Comparison of ENCODE assay signal across 8 cellular contexts in the genomic region with DNA sequence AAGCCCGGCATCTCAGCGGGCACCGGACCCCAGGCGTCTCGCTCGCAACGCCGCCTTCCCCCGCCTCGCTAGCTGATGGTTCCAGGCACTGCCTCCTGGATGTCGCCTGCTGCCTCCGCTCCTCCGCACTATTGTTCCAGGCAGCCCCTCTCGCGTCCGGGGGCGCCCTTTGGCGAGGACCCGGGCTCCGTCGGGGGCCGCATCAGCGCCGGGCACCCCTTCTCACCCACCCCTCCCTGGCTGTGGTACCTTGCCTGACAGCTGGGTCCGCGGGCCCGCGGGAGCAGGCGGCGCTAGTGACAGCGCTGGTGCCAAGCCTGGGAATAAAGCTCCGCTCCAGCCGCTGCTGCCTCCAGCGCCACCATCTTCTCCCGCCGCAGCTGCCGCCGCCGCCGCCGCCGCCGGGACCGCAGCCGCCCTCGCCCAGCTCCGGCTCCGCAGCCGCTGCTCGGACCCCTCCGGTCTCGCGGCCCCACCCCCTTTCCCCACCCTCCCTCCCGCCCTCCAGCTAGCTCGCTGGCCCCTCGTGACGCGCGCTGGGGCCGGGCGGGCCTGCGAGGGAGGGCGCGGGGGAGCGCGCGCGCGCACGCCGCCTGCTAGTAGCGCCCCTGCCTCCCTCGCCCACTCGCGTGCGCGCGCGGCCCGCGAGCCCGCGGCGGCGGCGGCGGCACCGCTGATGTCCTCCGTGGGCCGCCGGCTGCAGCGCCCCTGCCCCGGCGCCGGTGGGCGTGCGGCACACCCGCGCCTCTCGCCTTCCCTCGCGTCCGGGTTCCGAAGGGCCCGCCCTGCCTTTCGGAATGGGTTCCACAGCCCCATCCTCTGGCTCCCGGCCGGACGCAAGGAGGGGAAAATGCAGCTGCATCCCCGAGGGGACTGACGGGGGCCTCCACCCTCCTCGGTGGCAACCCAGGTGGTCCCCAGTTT. TPM values are rescaled to one million over a fixed set of nuclear protein-coding genes. Genes with fewer than 3 reads are reported as not detected.
A peak's percentile ranks its signal among the peaks of the same experiment; 100 is the strongest.
DNase-seq lines count a peak whose midpoint lies in the region; FAIRE-seq and TF ChIP-seq lines count a peak whose summit lies in the region.

APBA1 (minus strand) TSS at position 468 of the 924 bp plus-strand sequence.

- H3K9me3 ChIP-seq in MM.1S (replicated peaks; ENCODE audit: insufficient read depth, low read length) (no peaks in the 10 kb centered on the region), kidney (ENCODE audit: control insufficient read depth in 1 of 2, low read length in 2 of 2) (no peaks in the 10 kb centered on the region)

- peaks cover 9% of the 10 kb centered on the region for H3K4me1 ChIP-seq in MM.1S (ENCODE audit: low read length)
- H3K4me1 ChIP-seq in kidney (ENCODE audit: control insufficient read depth in 1 of 2, insufficient read depth in 1 of 2, low read depth in 1 of 2, low read length in 2 of 2), result peaks cover 0 to 5% of the 10 kb centered on the region in 2 donors

- no peak for FAIRE-seq in kidney (lab: Jason Lieb, UNC)

- H3K4me2 ChIP-seq in MM.1S (ENCODE audit: low read depth, low read length), result peak within 1 kb of the TSS; percentile 100

- H3K36me3 ChIP-seq in H7 (replicated peaks; ENCODE audit: control insufficient read depth, insufficient read depth, low read length), result no peaks in the 10 kb centered on the region
- no peaks in the 10 kb centered on the region for H3K36me3 ChIP-seq in MM.1S (replicated peaks; ENCODE audit: insufficient read depth, low read length)
- H3K36me3 ChIP-seq in kidney (ENCODE audit: control insufficient read depth in 1 of 2, insufficient read depth in 2 of 2, low read length in 2 of 2), result no peaks in the 10 kb centered on the region

- H3K79me2 ChIP-seq in MM.1S (ENCODE audit: low read length), result no peaks in the 10 kb centered on the region

- TF ChIP-seq CTCF in MM.1S (IDR thresholded peaks at IDR 0.05; ENCODE audit: low read length) (no peak), WI38 (IDR thresholded peaks at IDR 0.05; ENCODE audit: low read depth, low read length) (no peak), kidney (IDR thresholded peaks at IDR 0.05; ENCODE audit: borderline replicate concordance, extremely low read depth, insufficient read depth) (no peak)

- H3K9ac ChIP-seq in MM.1S (ENCODE audit: low read length), result peak within 1 kb of the TSS; percentile 49; the same call in 1 of the 2 replicates
- peak within 1 kb of the TSS; percentile 72 to 74 for H3K9ac ChIP-seq in kidney (ENCODE audit: low read length in 2 of 2)

- H3K27me3 ChIP-seq in H7 (ENCODE audit: control insufficient read depth, insufficient read depth, low read length) (peaks cover 19% of the 10 kb centered on the region), MM.1S (replicated peaks; ENCODE audit: insufficient read depth, low read length) (no peaks in the 10 kb centered on the region)

- peaks cover 6% of the 10 kb centered on the region; the same call in 1 of the 2 replicates for H3F3A ChIP-seq in MM.1S (ENCODE audit: insufficient read depth, low read length)

- peak within 1 kb of the TSS; percentile 100 for H2AFZ ChIP-seq in MM.1S (ENCODE audit: low read length)

- intact Hi-C loops in kidney (cut with DNase I), result no loop called here

- H3K4me3 ChIP-seq in GM08714 (ENCODE audit: low read length) (peak within 1 kb of the TSS; percentile 59; the same call in 1 of the 2 replicates), H7 (ENCODE audit: insufficient read depth, low read depth, low read length) (peak within 1 kb of the TSS; percentile 51), MM.1S (ENCODE audit: low read length) (peak within 1 kb of the TSS; percentile 88), WI38 (ENCODE audit: low read depth, low read length) (peak within 1 kb of the TSS; percentile 83), kidney (ENCODE audit: low read length in 2 of 2) (peak within 1 kb of the TSS; percentile 75 to 81)

- H3K27ac ChIP-seq in MM.1S (ENCODE audit: low read length) (no peak within 1 kb of the TSS), kidney (ENCODE audit: low read depth in 2 of 2, low read length in 2 of 2) (peak within 1 kb of the TSS; percentile 23 to 64)

- no peaks in the 10 kb centered on the region for H4K20me1 ChIP-seq in MM.1S (ENCODE audit: insufficient read depth, low read length)

- DNase-seq in H7 (peak; percentile 83), MM.1S (peak; percentile 24), cerebellar cortex (ENCODE audit: low spot score) (peak; percentile 62), kidney (peak; percentile 81), NOMO-1 treated with DMSO at 0.1 percent for 48 hours (lab: John Stamatoyannopoulos, UW; ENCODE audit: unreplicated experiment) (no peak)
- peak; percentile 48 for DNase-seq in stimulated activated CD4-positive, alpha-beta T cell treated with anti-CD3 and anti-CD28 coated beads, Interleukin-12 subunit alpha, Interleukin-12 subunit beta, amount 100 ng/mL, for 4 hours

- no peaks in the 10 kb centered on the region for H3K9me2 ChIP-seq in MM.1S (replicated peaks; ENCODE audit: insufficient read depth, low read length)

RNA-seq across cellular contexts. Expression of gene APBA1, which starts in this region (rescaled TPM):
- 0.52 and 0.81 TPM in 2 replicates for total RNA-seq in H7 (2014; rRNA removed; shearing (Covaris generic))
- 5.1 TPM for total RNA-seq in kidney
- polyA plus RNA-seq in kidney (ENCODE audit: insufficient read depth, low read depth, low replicate concordance), result 1.3 TPM

Comparison
In these comparisons a context has a peak if more than half of its experiments do, and no peak if none do; other contexts are left out.
1. Peak in DNase-seq and H3K4me3 ChIP-seq in H7; RNA of the gene not detected or under 1 TPM.